24 cellular contexts compared by ENCODE assay signal in genomic region chr22:39422101-39422500, GRCh38. TPM values are rescaled to one million over a fixed set of nuclear protein-coding genes. Genes with fewer than 3 reads are reported as not detected.
"Had no signal": no experiment of that assay in that cellular context is flagged by ENCODE, and none has a peak within 500 bp of the region (broad histone marks: within the 10 kb centered on the region; RNA-seq: fewer than 3 reads in every experiment).

No MANE protein-coding gene starts in this region.

- DNase-seq: activated CD4-positive, alpha-beta T cell treated with anti-CD3 and anti-CD28 coated beads for 4 hours; activated CD4-positive, alpha-beta T cell treated with anti-CD3 and anti-CD28 coated beads, Interleukin-2, amount 50 U/mL, for 48 hours; activated CD4-positive, CD25-positive, alpha-beta regulatory T cell; activated CD8-positive, alpha-beta memory T cell treated with anti-CD3 and anti-CD28 coated beads for 24 hours; activated effector memory CD4-positive, alpha-beta T cell treated with Interleukin-2 at 50 U/mL for 16 hours; activated naive CD4-positive, alpha-beta T cell treated with Interleukin-2 at 50 U/mL for 16 hours; activated naive CD8-positive, alpha-beta T cell treated with anti-CD3 and anti-CD28 coated beads, Interleukin-2, amount 10 ng/mL, durations not matched to agents 7 days and 5 days; brain microvascular endothelial cell; caudate nucleus; islet precursor cell; left cardiac atrium; naive B cell; right cardiac atrium; stimulated activated naive CD8-positive, alpha-beta T cell treated with anti-CD3 and anti-CD28 coated beads, Interleukin-15, Interleukin-2, amounts not matched to agents 100 U/mL and 50 U/mL, for 24 hours; T-helper 17 cell; T1000; testis; transverse colon; uterus had no signal

- H2AFZ ChIP-seq: hepatocyte had no signal

- H3K27ac ChIP-seq: brain microvascular endothelial cell, gastroesophageal sphincter, hepatocyte, testis, transverse colon had no signal

- ATAC-seq: gastroesophageal sphincter; left cardiac atrium; right cardiac atrium; stimulated activated naive CD8-positive, alpha-beta T cell treated with anti-CD3 and anti-CD28 coated beads, Interleukin-15, Interleukin-2, amounts not matched to agents 100 U/mL and 50 U/mL, for 24 hours; T-helper 17 cell had no signal

- H3K4me2 ChIP-seq: hepatocyte had no signal

- H3K27me3 ChIP-seq: brain microvascular endothelial cell, gastroesophageal sphincter, hepatocyte, testis, transverse colon, uterus had no signal

- H3K4me3 ChIP-seq: gastroesophageal sphincter, hepatocyte, testis, transverse colon, uterus had no signal

- H3K9me3 ChIP-seq: gastroesophageal sphincter, testis, transverse colon, uterus had no signal

- H3K79me2 ChIP-seq: hepatocyte had no signal

- H3K4me1 ChIP-seq: gastroesophageal sphincter, testis, transverse colon, uterus had no signal

- H3K36me3 ChIP-seq: uterus had no signal

- FAIRE-seq: astrocyte, endothelial cell of umbilical vein had no signal

RNA-seq across cellular contexts. Expression of gene MGAT3, which starts 34.7 kb away (rescaled TPM):
- total RNA-seq: endothelial cell of umbilical vein, fibroblast of lung had no signal
- polyA plus RNA-seq: endothelial cell of umbilical vein had no signal
